19 cellular contexts compared by ENCODE assay signal in genomic region chr20:9286501-9286900, GRCh38.
DNase-seq lines count a peak whose midpoint lies in the region; ATAC-seq, FAIRE-seq and TF ChIP-seq lines count a peak whose summit lies in the region.
"Had no signal": no experiment of that assay in that cellular context is flagged by ENCODE, and none has a peak within 500 bp of the region (broad histone marks: within the 10 kb centered on the region; RNA-seq: fewer than 3 reads in every experiment).

No MANE protein-coding gene starts in this region.

- peaks cover 8% of the 10 kb centered on the region for H3K4me1 Mint-ChIP-seq in endothelial cell (ENCODE audit: unreplicated experiment)
- H3K4me1 Mint-ChIP-seq: T-helper 17 cell had no signal

- no peaks in the 10 kb centered on the region for H3K36me3 ChIP-seq in GM23248 (ENCODE audit: low read depth)
- H3K36me3 ChIP-seq in MG63, result no peaks in the 10 kb centered on the region
- H3K36me3 ChIP-seq in bronchial epithelial cell (ENCODE audit: control insufficient read depth, insufficient read depth, low read length), result no peaks in the 10 kb centered on the region
- H3K36me3 ChIP-seq: BLaER1 treated with 17β-estradiol and CSF1 and Interleukin-3, amounts not matched to agents 10 nM and 100 nM had no signal

- no peaks in the 10 kb centered on the region for H3K27me3 ChIP-seq in GM23248 (replicated peaks; ENCODE audit: insufficient read depth)
- H3K27me3 ChIP-seq in MG63, result no peaks in the 10 kb centered on the region
- H3K27me3 ChIP-seq in bronchial epithelial cell (ENCODE audit: control insufficient read depth, insufficient read depth, low read length), result no peaks in the 10 kb centered on the region
- H3K27me3 ChIP-seq: BLaER1 treated with 17β-estradiol and CSF1 and Interleukin-3, amounts not matched to agents 10 nM and 100 nM had no signal

- no peaks in the 10 kb centered on the region for H3K27me3 Mint-ChIP-seq in endothelial cell (ENCODE audit: unreplicated experiment)
- H3K27me3 Mint-ChIP-seq: T-helper 17 cell had no signal

- no peak overlapping the region for H3K27ac Mint-ChIP-seq in endothelial cell (ENCODE audit: unreplicated experiment)
- H3K27ac Mint-ChIP-seq: T-helper 17 cell had no signal

- FAIRE-seq in bronchial epithelial cell (lab: Jason Lieb, UNC), result no peak
- FAIRE-seq: GM12878, GM18507 had no signal

- no peaks in the 10 kb centered on the region for H3K9me2 ChIP-seq in GM23248 (ENCODE audit: insufficient read depth)

- H3K9me3 Mint-ChIP-seq in endothelial cell (ENCODE audit: unreplicated experiment), result no peaks in the 10 kb centered on the region

- no peak overlapping the region for H2AFZ ChIP-seq in GM23248
- H2AFZ ChIP-seq: PC-9 had no signal

- TF ChIP-seq CTCF in bronchial epithelial cell (IDR thresholded peaks at IDR 0.05; ENCODE audit: insufficient read depth, low read length, severe bottlenecking) (no peak), endothelial cell (IDR thresholded peaks at IDR 0.05; ENCODE audit: unreplicated experiment) (no peak)

- H3K9ac ChIP-seq in GM23248, result no peak overlapping the region
- H3K9ac ChIP-seq: BLaER1 treated with 17β-estradiol and CSF1 and Interleukin-3, amounts not matched to agents 10 nM and 100 nM had no signal

- ATAC-seq in HG03196 (IDR thresholded peaks at IDR 0.05; ENCODE audit: unreplicated experiment), result no peak
- ATAC-seq: GM12878, T-helper 17 cell had no signal

- H3K4me3 ChIP-seq in GM23248 (no peak overlapping the region), MG63 (no peak overlapping the region), bronchial epithelial cell (ENCODE audit: low read depth, low read length) (no peak overlapping the region)
- H3K4me3 ChIP-seq: BLaER1 treated with 17β-estradiol and CSF1 and Interleukin-3, amounts not matched to agents 10 nM and 100 nM; GM12878; PC-9 had no signal

- 84 to 86% methylated on average over 3 of the region's 3 CpGs for WGBS in GM23248 (ENCODE audit: low coverage in 1 of 2, low lambda C conversion rate in 2 of 2, missing lambda C conversion rate in 2 of 2), 2 experiments

- no peaks in the 10 kb centered on the region for H3F3A ChIP-seq in GM23248 (ENCODE audit: insufficient read depth)

- H3K27ac ChIP-seq in GM23248, result no peak overlapping the region
- H3K27ac ChIP-seq: BLaER1 treated with 17β-estradiol and CSF1 and Interleukin-3, amounts not matched to agents 10 nM and 100 nM; PC-9 had no signal

- H3K4me2 ChIP-seq in GM23248 (ENCODE audit: unreplicated experiment), result no peak overlapping the region
- H3K4me2 ChIP-seq: BLaER1 treated with 17β-estradiol and CSF1 and Interleukin-3, amounts not matched to agents 10 nM and 100 nM; PC-9 had no signal

- H3K79me2 ChIP-seq in GM23248 (ENCODE audit: insufficient read depth), result no peaks in the 10 kb centered on the region

- H3K4me3 Mint-ChIP-seq in endothelial cell (ENCODE audit: unreplicated experiment), result no peak overlapping the region
- H3K4me3 Mint-ChIP-seq: T-helper 17 cell had no signal

- in situ Hi-C loops in GM23248 (cut with MboI), result no loop called here

- no peaks in the 10 kb centered on the region for H3K36me3 Mint-ChIP-seq in endothelial cell (ENCODE audit: low read depth, unreplicated experiment)

- H3K9me3 ChIP-seq in GM23248 (ENCODE audit: low read depth) (no peaks in the 10 kb centered on the region), MG63 (no peaks in the 10 kb centered on the region)
- H3K9me3 ChIP-seq: BLaER1 treated with 17β-estradiol and CSF1 and Interleukin-3, amounts not matched to agents 10 nM and 100 nM had no signal

- H4K20me1 ChIP-seq in GM23248 (ENCODE audit: insufficient read depth), result no peaks in the 10 kb centered on the region
- H4K20me1 ChIP-seq: BLaER1 treated with 17β-estradiol and CSF1 and Interleukin-3, amounts not matched to agents 10 nM and 100 nM had no signal

- peaks cover 10% of the 10 kb centered on the region for H3K4me1 ChIP-seq in GM23248 (ENCODE audit: insufficient read depth)
- H3K4me1 ChIP-seq: BLaER1 treated with 17β-estradiol and CSF1 and Interleukin-3, amounts not matched to agents 10 nM and 100 nM had no signal

- DNase-seq in GM23248 (peak; percentile 11), MG63 (peak; percentile 4), bronchial epithelial cell (ENCODE audit: low read depth) (peak; percentile 28), renal cortical epithelial cell (ENCODE audit: low read depth) (peak; percentile 35), endothelial cell (ENCODE audit: low spot score) (no peak)
- no peak for DNase-seq in activated CD8-positive, alpha-beta memory T cell treated with anti-CD3 and anti-CD28 coated beads for 24 hours
- DNase-seq: Kasumi-1, MV-4-11, NCI-H1436 treated with DMSO at 0.1 percent for 48 hours, NCI-H2081 treated with DMSO at 0.1 percent for 48 hours, NCI-H345, NCI-H69, PC-9, Right ventricle myocardium superior, T-helper 17 cell had no signal

Comparison
In these comparisons a context has a peak if more than half of its experiments do, and no peak if none do; other contexts are left out.
1. DNase-seq: peak in GM23248 (single experiment), MG63 (single experiment), bronchial epithelial cell (single experiment) and renal cortical epithelial cell (single experiment); none in endothelial cell (single experiment) and activated CD8-positive, alpha-beta memory T cell treated with anti-CD3 and anti-CD28 coated beads for 24 hours (single experiment).